Comparison of ENCODE assay signal across 1 cellular context in the genomic region with DNA sequence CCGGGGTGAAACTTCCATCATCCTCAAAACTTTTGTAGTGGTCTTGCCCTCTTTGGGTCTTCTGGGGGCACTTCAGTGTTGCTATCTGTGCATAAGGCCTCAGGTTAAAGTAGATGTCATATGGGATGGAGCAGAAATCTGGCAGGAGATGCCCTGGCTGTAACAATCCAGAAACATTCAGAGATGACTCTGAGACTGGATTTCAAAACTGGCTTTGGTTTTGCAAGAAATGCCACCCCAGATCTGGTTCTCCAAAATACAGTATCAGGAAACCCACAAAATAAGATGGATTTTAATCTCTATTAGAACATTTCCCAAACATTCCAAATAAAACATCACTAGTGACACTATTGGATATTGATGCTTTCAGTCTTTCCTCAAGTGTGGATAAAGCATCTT.
TF ChIP-seq lines count a peak whose summit lies in the region.

No MANE protein-coding gene starts in this region.

TF ChIP-seq in HCT116, 20 proteins besides CTCF, POLR2A, EP300 and RAD21 (continued from another document):
- TF ChIP-seq, protein P1, sequence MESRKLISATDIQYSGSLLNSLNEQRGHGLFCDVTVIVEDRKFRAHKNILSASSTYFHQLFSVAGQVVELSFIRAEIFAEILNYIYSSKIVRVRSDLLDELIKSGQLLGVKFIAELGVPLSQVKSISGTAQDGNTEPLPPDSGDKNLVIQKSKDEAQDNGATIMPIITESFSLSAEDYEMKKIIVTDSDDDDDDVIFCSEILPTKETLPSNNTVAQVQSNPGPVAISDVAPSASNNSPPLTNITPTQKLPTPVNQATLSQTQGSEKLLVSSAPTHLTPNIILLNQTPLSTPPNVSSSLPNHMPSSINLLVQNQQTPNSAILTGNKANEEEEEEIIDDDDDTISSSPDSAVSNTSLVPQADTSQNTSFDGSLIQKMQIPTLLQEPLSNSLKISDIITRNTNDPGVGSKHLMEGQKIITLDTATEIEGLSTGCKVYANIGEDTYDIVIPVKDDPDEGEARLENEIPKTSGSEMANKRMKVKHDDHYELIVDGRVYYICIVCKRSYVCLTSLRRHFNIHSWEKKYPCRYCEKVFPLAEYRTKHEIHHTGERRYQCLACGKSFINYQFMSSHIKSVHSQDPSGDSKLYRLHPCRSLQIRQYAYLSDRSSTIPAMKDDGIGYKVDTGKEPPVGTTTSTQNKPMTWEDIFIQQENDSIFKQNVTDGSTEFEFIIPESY (IDR thresholded peaks at IDR 0.05; ENCODE audit: extremely low read depth, insufficient replicate concordance, low read length) = no peak
- no peak for TF ChIP-seq ZNF274 (IDR thresholded peaks at IDR 0.05; ENCODE audit: low read depth, low read length)
- no peak for TF ChIP-seq FOSL1 (IDR thresholded peaks at IDR 0.05; ENCODE audit: low read depth)
- TF ChIP-seq YY1 (IDR thresholded peaks at IDR 0.05; ENCODE audit: extremely low read depth, insufficient replicate concordance, low read depth, low read length) = no peak
- TF ChIP-seq, protein P2, sequence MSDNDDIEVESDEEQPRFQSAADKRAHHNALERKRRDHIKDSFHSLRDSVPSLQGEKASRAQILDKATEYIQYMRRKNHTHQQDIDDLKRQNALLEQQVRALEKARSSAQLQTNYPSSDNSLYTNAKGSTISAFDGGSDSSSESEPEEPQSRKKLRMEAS (IDR thresholded peaks at IDR 0.05) = no peak
- TF ChIP-seq, protein P3, sequence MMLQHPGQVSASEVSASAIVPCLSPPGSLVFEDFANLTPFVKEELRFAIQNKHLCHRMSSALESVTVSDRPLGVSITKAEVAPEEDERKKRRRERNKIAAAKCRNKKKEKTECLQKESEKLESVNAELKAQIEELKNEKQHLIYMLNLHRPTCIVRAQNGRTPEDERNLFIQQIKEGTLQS (IDR thresholded peaks at IDR 0.05) = no peak
- no peak for TF ChIP-seq CEBPB (IDR thresholded peaks at IDR 0.05; ENCODE audit: low read depth)
- no peak for TF ChIP-seq POLR2AphosphoS5 (IDR thresholded peaks at IDR 0.05; ENCODE audit: low read depth, low read length)
- no peak for TF ChIP-seq EZH2phosphoT487 (IDR thresholded peaks at IDR 0.05; ENCODE audit: borderline replicate concordance)
- no peak for TF ChIP-seq EZH2 (IDR thresholded peaks at IDR 0.05)
- TF ChIP-seq SP1 (IDR thresholded peaks at IDR 0.05; ENCODE audit: low read depth) = no peak
- TF ChIP-seq JUND (IDR thresholded peaks at IDR 0.05) = no peak
- TF ChIP-seq ZFX (IDR thresholded peaks at IDR 0.05) = no peak
- TF ChIP-seq SIN3A (IDR thresholded peaks at IDR 0.05; ENCODE audit: low read depth) = no peak
- TF ChIP-seq EGR1 (IDR thresholded peaks at IDR 0.05; ENCODE audit: low read depth) = no peak
- no peak for TF ChIP-seq ELF1 (IDR thresholded peaks at IDR 0.05; ENCODE audit: borderline replicate concordance, low read depth)
